ENCODE assay signal across 20 cellular contexts in the genomic region with DNA sequence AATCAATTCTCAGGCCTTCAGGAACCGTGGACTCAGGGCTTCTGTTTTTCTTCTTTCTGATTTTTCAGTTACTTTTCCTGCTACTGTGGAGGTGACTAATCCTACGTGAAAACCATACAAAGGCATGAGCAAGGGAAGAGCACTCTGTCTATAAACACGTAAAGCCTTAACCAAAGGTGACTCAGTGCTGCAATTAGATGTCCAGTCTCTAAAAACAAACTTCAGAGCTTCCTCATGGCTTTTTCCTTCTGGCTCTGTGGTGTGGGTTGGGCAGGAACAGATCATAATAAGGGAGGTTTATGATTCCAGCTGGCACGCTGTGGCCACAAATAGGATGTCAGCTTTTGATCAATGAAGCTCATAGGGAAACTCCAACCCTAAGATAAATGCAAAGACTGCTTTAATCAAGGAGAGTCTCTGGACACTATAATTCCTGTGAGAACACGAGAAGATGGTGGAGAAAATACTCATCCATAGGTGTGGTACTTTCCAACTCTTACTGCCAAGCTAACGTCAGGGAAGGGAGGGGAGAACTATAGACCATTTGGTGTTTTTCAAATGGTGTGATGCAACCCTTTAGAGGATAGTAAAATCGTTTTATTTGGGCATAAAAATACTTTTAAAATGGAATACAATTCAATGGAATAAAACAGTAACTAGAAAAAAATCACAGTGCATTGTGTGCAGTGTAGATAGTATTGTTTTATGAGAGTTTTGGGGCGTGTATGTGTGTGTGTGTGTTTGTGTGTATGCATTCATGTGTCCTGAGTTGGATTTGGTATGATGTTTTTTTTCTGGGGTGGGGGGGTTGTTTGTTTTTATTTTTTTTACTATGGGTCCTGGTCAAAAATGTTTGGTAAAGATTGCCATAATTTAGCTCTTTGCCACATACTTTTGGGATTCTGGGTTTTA. TPM values are rescaled to one million over a fixed set of nuclear protein-coding genes. Genes with fewer than 3 reads are reported as not detected.
A peak's percentile ranks its signal among the peaks of the same experiment; 100 is the strongest.
DNase-seq lines count a peak whose midpoint lies in the region; ATAC-seq and TF ChIP-seq lines count a peak whose summit lies in the region.
"Had no signal": no experiment of that assay in that cellular context is flagged by ENCODE, and none has a peak within 500 bp of the region (broad histone marks: within the 10 kb centered on the region; RNA-seq: fewer than 3 reads in every experiment).

TSS of gene NXPE2 (plus strand) at position 403 of the 912 bp plus-strand sequence. CDS start at position 452, 49 bp downstream.

- H3K79me2 ChIP-seq in PC-3 (ENCODE audit: low read length) (no peaks in the 10 kb centered on the region), trophoblast cell (ENCODE audit: control insufficient read depth, insufficient read depth, low read length, poor library complexity) (no peaks in the 10 kb centered on the region)

- H2AK5ac ChIP-seq in trophoblast cell (ENCODE audit: low read length), result no peak within 1 kb of the TSS

- WGBS in trophoblast cell (ENCODE audit: extremely low coverage, insufficient coverage, insufficient read length), result 100% methylated on average over 1 of the region's 8 CpGs

- no peak for TF ChIP-seq CTCF in PC-3 (conservative IDR thresholded peaks at IDR 0.05; ENCODE audit: low read depth, low read length)
- no peak for TF ChIP-seq CTCF in epithelial cell of proximal tubule (conservative IDR thresholded peaks at IDR 0.05; ENCODE audit: low read depth, low read length)

- no peaks in the 10 kb centered on the region for H3K9me2 ChIP-seq in PC-3 (replicated peaks; ENCODE audit: low read length)

- H3K36me3 ChIP-seq in PC-3 (ENCODE audit: low read depth, low read length) (no peaks in the 10 kb centered on the region), trophoblast cell (ENCODE audit: control insufficient read depth in 1 of 2, insufficient read depth in 2 of 2, low read length in 2 of 2) (no peaks in the 10 kb centered on the region)
- H3K36me3 ChIP-seq: BE2C, HAP-1, heart left ventricle, ovary had no signal

- H3K4me1 ChIP-seq in PC-3 (ENCODE audit: insufficient read depth, low read length) (peaks cover 9% of the 10 kb centered on the region), trophoblast cell (ENCODE audit: control insufficient read depth in 1 of 2, insufficient read depth in 2 of 2, low read length in 2 of 2) (no peaks in the 10 kb centered on the region)
- H3K4me1 ChIP-seq: BE2C, HAP-1, heart left ventricle had no signal

- H3K4ac ChIP-seq in trophoblast cell (ENCODE audit: low read depth, low read length), result no peak within 1 kb of the TSS

- no peaks in the 10 kb centered on the region for H3F3A ChIP-seq in PC-3 (ENCODE audit: low read length, unreplicated experiment)

- ATAC-seq in PC-3 (peak; percentile 76), HG02840 (IDR thresholded peaks at IDR 0.05; ENCODE audit: low FRiP score, unreplicated experiment) (no peak)
- ATAC-seq: activated naive CD8-positive, alpha-beta T cell treated with anti-CD3 and anti-CD28 coated beads, Interleukin-2, amount 50 U/mL, for 24 hours; heart left ventricle had no signal

- H2BK12ac ChIP-seq in trophoblast cell (ENCODE audit: low read length), result no peak within 1 kb of the TSS

- no peaks in the 10 kb centered on the region for H4K20me1 ChIP-seq in PC-3 (ENCODE audit: low read length)

- H3K9ac ChIP-seq in PC-3 (ENCODE audit: low read length), result no peak within 1 kb of the TSS
- H3K9ac ChIP-seq in trophoblast cell (ENCODE audit: low read length), result no peak within 1 kb of the TSS

- H3K4me3 ChIP-seq in PC-3 (ENCODE audit: low read length) (no peak within 1 kb of the TSS), epithelial cell of proximal tubule (ENCODE audit: low read depth, low read length) (no peak within 1 kb of the TSS), trophoblast cell (ENCODE audit: low read depth, low read length) (no peak within 1 kb of the TSS)
- H3K4me3 ChIP-seq: HAP-1, heart left ventricle, lung, ovary, SK-N-MC had no signal

- no peak within 1 kb of the TSS for H4K12ac ChIP-seq in trophoblast cell (ENCODE audit: low read depth, low read length)

- H3K18ac ChIP-seq in trophoblast cell (ENCODE audit: low read length), result no peak within 1 kb of the TSS

- H3K27ac ChIP-seq in PC-3 (ENCODE audit: low read length), result peak within 1 kb of the TSS; percentile 69
- no peak within 1 kb of the TSS for H3K27ac ChIP-seq in trophoblast cell (ENCODE audit: low read depth, low read length)
- H3K27ac ChIP-seq: heart left ventricle, ovary, SK-N-MC had no signal

- no peak within 1 kb of the TSS for H3K23ac ChIP-seq in trophoblast cell (ENCODE audit: low read length)

- no peaks in the 10 kb centered on the region for H3K79me1 ChIP-seq in trophoblast cell (ENCODE audit: low read length)

- intact Hi-C loops in PC-3 (cut with micrococcal nuclease), result no loop called here

- H3K14ac ChIP-seq in trophoblast cell (ENCODE audit: low read length), result no peak within 1 kb of the TSS

- no TSS peak for BruUV-seq in PC-3 (replicated peaks; lab: Mats Ljungman, UMichigan)

- POLR2A ChIA-PET in PC-3 (lab: Charles Lee; ENCODE audit: unreplicated experiment), result interaction anchor here (0.6 kb wide), 1 partner anchor 116 kb away, joined by 5 read pairs; no protein-coding TSS in a partner anchor

- H2BK5ac ChIP-seq in trophoblast cell (ENCODE audit: low read depth, low read length, poor library complexity), result no peak within 1 kb of the TSS

- DNase-seq in DMS53 (lab: John Stamatoyannopoulos, UW) (peak; percentile 81), PC-3 (peak; percentile 79), epithelial cell of proximal tubule (ENCODE audit: low read depth) (peak; percentile 6), trophoblast cell (peak; percentile 34 to 59), NCI-H345 treated with DMSO at 0.1 percent for 48 hours (lab: John Stamatoyannopoulos, UW; ENCODE audit: unreplicated experiment) (no peak), islet precursor cell (no peak)
- DNase-seq in stimulated activated CD4-positive, alpha-beta T cell treated with anti-CD3 and anti-CD28 coated beads, Interleukin-4, amount 100 ng/mL, for 24 hours, result no peak
- DNase-seq: activated CD4-positive, CD25-positive, alpha-beta regulatory T cell; activated naive CD8-positive, alpha-beta T cell treated with anti-CD3 and anti-CD28 coated beads, Interleukin-2, amount 50 U/mL, for 24 hours; BE2C; heart left ventricle; NCI-H526 treated with DMSO at 0.1 percent for 48 hours; ovary; stimulated activated CD4-positive, alpha-beta T cell treated with anti-CD3 and anti-CD28 coated beads, Interleukin-2, amount 100 ng/mL, for 48 hours; stimulated activated naive CD4-positive, alpha-beta T cell had no signal

- H3K27me3 ChIP-seq in PC-3 (ENCODE audit: low read length) (no peaks in the 10 kb centered on the region), trophoblast cell (ENCODE audit: insufficient read depth, low read length) (no peaks in the 10 kb centered on the region)
- H3K27me3 ChIP-seq: BE2C, heart left ventricle, ovary had no signal

- peaks cover 12% of the 10 kb centered on the region for H3K9me3 ChIP-seq in PC-3 (ENCODE audit: low read length)
- no peaks in the 10 kb centered on the region for H3K9me3 ChIP-seq in trophoblast cell (ENCODE audit: insufficient read depth, low read depth, low read length)
- H3K9me3 ChIP-seq: BE2C, HAP-1, ovary had no signal

- peak within 1 kb of the TSS; percentile 30 for H3K4me2 ChIP-seq in PC-3 (ENCODE audit: low read length)
- no peak within 1 kb of the TSS for H3K4me2 ChIP-seq in trophoblast cell (ENCODE audit: low read length)

- H2AFZ ChIP-seq in PC-3 (ENCODE audit: low read length) (no peak within 1 kb of the TSS; the same call in 1 of the 2 replicates), trophoblast cell (ENCODE audit: insufficient read depth, low read length, poor library complexity) (no peak within 1 kb of the TSS)

- CTCF ChIA-PET in PC-3 (lab: Charles Lee), result no interaction called here

- no peak within 1 kb of the TSS for H4K8ac ChIP-seq in trophoblast cell (ENCODE audit: low read depth, low read length)

- H4K91ac ChIP-seq in trophoblast cell (ENCODE audit: low read depth, low read length), result no peak within 1 kb of the TSS

- no peak within 1 kb of the TSS for H2BK120ac ChIP-seq in trophoblast cell (ENCODE audit: insufficient read depth, low read length, poor library complexity)

RNA-seq across cellular contexts. Expression of gene NXPE2, which starts in this region (rescaled TPM):
- not detected in 2 replicates for total RNA-seq in PC-3 (2014; rRNA removed)
- total RNA-seq in epithelial cell of proximal tubule, result not detected in 2 replicates
- 0.12 and 0.17 TPM in 2 replicates for polyA plus RNA-seq in trophoblast cell (2013)
- total RNA-seq: dermis microvascular lymphatic vessel endothelial cell had no signal

Comparison
In these comparisons a context has a peak if more than half of its experiments do, and no peak if none do; other contexts are left out.
1. Peak in DNase-seq, ATAC-seq, H3K27ac ChIP-seq and H3K4me2 ChIP-seq in PC-3; RNA of the gene not detected or under 1 TPM.
2. Peak in DNase-seq in epithelial cell of proximal tubule; RNA of the gene not detected or under 1 TPM.
3. DNase-seq: peak in DMS53 (single experiment) and trophoblast cell (2 of 2); none in NCI-H345 treated with DMSO at 0.1 percent for 48 hours (single experiment), islet precursor cell (single experiment) and stimulated activated CD4-positive, alpha-beta T cell treated with anti-CD3 and anti-CD28 coated beads, Interleukin-4, amount 100 ng/mL, for 24 hours (single experiment).